ENCODE assay signal across 22 cellular contexts in genomic region chr2:44553456-44553855, GRCh38.
DNase-seq lines count a peak whose midpoint lies in the region; FAIRE-seq and TF ChIP-seq lines count a peak whose summit lies in the region.
"Had no signal": no experiment of that assay in that cellular context is flagged by ENCODE, and none has a peak within 500 bp of the region (broad histone marks: within the 10 kb centered on the region; RNA-seq: fewer than 3 reads in every experiment).

No MANE protein-coding gene starts in this region.

- H3K4ac ChIP-seq in H9 (ENCODE audit: low read depth, low read length), result no peak overlapping the region

- H3K4me3 Mint-ChIP-seq in osteocyte (ENCODE audit: unreplicated experiment), result no peak overlapping the region
- H3K4me3 Mint-ChIP-seq in activated naive CD4-positive, alpha-beta T cell treated with anti-CD3 and anti-CD28 coated beads, Interleukin-2, amount 10 ng/mL, durations not matched to agents 7 days and 5 days, result no peak overlapping the region
- no peak overlapping the region for H3K4me3 Mint-ChIP-seq in H9
- H3K4me3 Mint-ChIP-seq: CD4-positive, CD25-positive, alpha-beta regulatory T cell; effector memory CD8-positive, alpha-beta T cell; natural killer cell treated with Interleukin-12 subunit alpha and Interleukin-12 subunit beta and Interleukin-15 and Interleukin-18, amount 100 ng/mL, for 72 hours; stimulated activated memory B cell treated with anti-CD40 and anti-IgM and Interleukin-4, amounts not matched to agents 10 μg/mL and 1 μg/mL and 100 μg/mL, for 72 hours had no signal

- H3K9me3 ChIP-seq in endothelial cell of umbilical vein (replicated peaks; ENCODE audit: control insufficient read depth, insufficient read depth, low read length) (no peaks in the 10 kb centered on the region), right atrium auricular region (no peaks in the 10 kb centered on the region), H9 (ENCODE audit: control insufficient read depth, low read depth, low read length) (no peaks in the 10 kb centered on the region)

- no peak overlapping the region for H4K91ac ChIP-seq in H9 (ENCODE audit: insufficient read length, low read depth, low read length)

- H4K8ac ChIP-seq in H9 (replicated peaks; ENCODE audit: insufficient read length, low read depth, low read length), result no peak overlapping the region

- H3K27ac ChIP-seq in endothelial cell of umbilical vein (ENCODE audit: insufficient read depth, low read depth, low read length), result peak overlapping the region; percentile 46
- H3K27ac ChIP-seq in right atrium auricular region, result no peak overlapping the region
- H3K27ac ChIP-seq in H9 (ENCODE audit: insufficient read length, low read depth, low read length), result no peak overlapping the region
- H3K27ac ChIP-seq: hepatocyte had no signal

- H3K4me2 ChIP-seq in endothelial cell of umbilical vein (ENCODE audit: insufficient read depth, low read length), result peak overlapping the region; percentile 78
- H3K4me2 ChIP-seq in H9 (ENCODE audit: insufficient read depth, insufficient read length, low read length), result no peak overlapping the region
- H3K4me2 ChIP-seq: hepatocyte had no signal

- no peaks in the 10 kb centered on the region for H3K23me2 ChIP-seq in H9 (ENCODE audit: insufficient read length, low read depth, low read length, poor library complexity, severe bottlenecking)

- no peak overlapping the region for H3K9ac ChIP-seq in endothelial cell of umbilical vein (replicated peaks; ENCODE audit: extremely low read depth, insufficient read depth, low read length)
- no peak overlapping the region for H3K9ac ChIP-seq in H9 (ENCODE audit: extremely low read depth, insufficient read length, low read length)

- H3K18ac ChIP-seq in H9 (ENCODE audit: insufficient read length, low read depth, low read length), result no peak overlapping the region

- BruUV-seq in endothelial cell of umbilical vein (replicated peaks; lab: Mats Ljungman, UMichigan), result no TSS peak

- no peak for TF ChIP-seq POLR2A in endothelial cell of umbilical vein (IDR thresholded peaks at IDR 0.05; ENCODE audit: low read depth, low read length)

- no peak overlapping the region for H2BK12ac ChIP-seq in H9 (ENCODE audit: insufficient read length, low read depth, low read length)

- H3K36me3 ChIP-seq in endothelial cell of umbilical vein (ENCODE audit: control insufficient read depth in 2 of 2, extremely low read depth in 1 of 2, insufficient read depth in 2 of 2, low read length in 2 of 2), result no peaks in the 10 kb centered on the region
- H3K36me3 ChIP-seq in right atrium auricular region, result no peaks in the 10 kb centered on the region

- no CpG with 5 or more reads among the region's 4 CpGs for WGBS in H9 (ENCODE audit: extremely low coverage, insufficient read length, low lambda C conversion rate)

- peaks cover 8% of the 10 kb centered on the region for H3K9me3 Mint-ChIP-seq in osteocyte (ENCODE audit: unreplicated experiment)
- H3K9me3 Mint-ChIP-seq in activated naive CD4-positive, alpha-beta T cell treated with anti-CD3 and anti-CD28 coated beads, Interleukin-2, amount 10 ng/mL, durations not matched to agents 7 days and 5 days, result no peaks in the 10 kb centered on the region
- H3K9me3 Mint-ChIP-seq in H9, result peaks cover 1 to 3% of the 10 kb centered on the region in 2 experiments; a peak in 2 of 5 replicates
- H3K9me3 Mint-ChIP-seq: effector memory CD8-positive, alpha-beta T cell; natural killer cell treated with Interleukin-12 subunit alpha and Interleukin-12 subunit beta and Interleukin-15 and Interleukin-18, amount 100 ng/mL, for 72 hours had no signal

- H2BK5ac ChIP-seq in H9 (ENCODE audit: insufficient read length, low read length), result no peak overlapping the region

- no peak overlapping the region for H2AK5ac ChIP-seq in H9 (ENCODE audit: insufficient read length, low read length)

- DNase-seq in GM04504 (ENCODE audit: low read depth) (peak; percentile 78), RPMI7951 (ENCODE audit: low read depth) (peak; percentile 74), endothelial cell of umbilical vein (ENCODE audit: low read depth, low spot score) (peak; percentile 85), osteocyte (ENCODE audit: extremely low spot score, unreplicated experiment) (no peak), SHP77 (lab: John Stamatoyannopoulos, UW) (no peak), right atrium auricular region (ENCODE audit: low spot score) (no peak), H9 (no peak)
- DNase-seq in activated naive CD4-positive, alpha-beta T cell treated with anti-CD3 and anti-CD28 coated beads, Interleukin-2, amount 10 ng/mL, durations not matched to agents 7 days and 5 days, result no peak
- DNase-seq: activated CD4-positive, alpha-beta T cell treated with anti-CD3 and anti-CD28 coated beads, Interleukin-2, amount 50 U/mL, for 1 hour; aorta; CD4-positive, CD25-positive, alpha-beta regulatory T cell; effector memory CD8-positive, alpha-beta T cell; GDM1; NCI-H1436; NCI-H446 treated with DMSO at 0.1 percent for 48 hours; right cardiac atrium; stimulated activated CD4-positive, alpha-beta T cell treated with anti-CD3 and anti-CD28 coated beads, Interleukin-4, amount 100 ng/mL, for 4 hours had no signal

- no peak overlapping the region for H3K23ac ChIP-seq in H9 (ENCODE audit: insufficient read length, low read depth, low read length)

- H3K27me3 Mint-ChIP-seq in osteocyte (ENCODE audit: unreplicated experiment), result no peaks in the 10 kb centered on the region
- H3K27me3 Mint-ChIP-seq in activated naive CD4-positive, alpha-beta T cell treated with anti-CD3 and anti-CD28 coated beads, Interleukin-2, amount 10 ng/mL, durations not matched to agents 7 days and 5 days, result no peaks in the 10 kb centered on the region
- no peaks in the 10 kb centered on the region for H3K27me3 Mint-ChIP-seq in H9 (ENCODE audit: low read depth)
- H3K27me3 Mint-ChIP-seq: CD4-positive, CD25-positive, alpha-beta regulatory T cell; effector memory CD8-positive, alpha-beta T cell; natural killer cell treated with Interleukin-12 subunit alpha and Interleukin-12 subunit beta and Interleukin-15 and Interleukin-18, amount 100 ng/mL, for 72 hours; stimulated activated memory B cell treated with anti-CD40 and anti-IgM and Interleukin-4, amounts not matched to agents 10 μg/mL and 1 μg/mL and 100 μg/mL, for 72 hours had no signal

- H3K27me3 ChIP-seq in endothelial cell of umbilical vein (ENCODE audit: control insufficient read depth in 2 of 2, insufficient read depth in 2 of 2, low read length in 2 of 2) (no peaks in the 10 kb centered on the region), right atrium auricular region (no peaks in the 10 kb centered on the region), H9 (ENCODE audit: insufficient read depth, low read length) (no peaks in the 10 kb centered on the region)
- H3K27me3 ChIP-seq: hepatocyte had no signal

- H3K4me1 Mint-ChIP-seq in osteocyte (ENCODE audit: unreplicated experiment) (peaks cover 34% of the 10 kb centered on the region), H9 (peaks cover 17 to 20% of the 10 kb centered on the region in 2 experiments)
- H3K4me1 Mint-ChIP-seq in activated naive CD4-positive, alpha-beta T cell treated with anti-CD3 and anti-CD28 coated beads, Interleukin-2, amount 10 ng/mL, durations not matched to agents 7 days and 5 days, result no peaks in the 10 kb centered on the region

- H2BK20ac ChIP-seq in H9 (ENCODE audit: low read depth, low read length, poor library complexity, severe bottlenecking), result no peak overlapping the region

- H3K4me3 ChIP-seq in endothelial cell of umbilical vein (replicated peaks in 1 of 3; ENCODE audit: insufficient read depth in 1 of 3, low read depth in 1 of 3, low read length in 3 of 3), result no peak overlapping the region
- no peak overlapping the region for H3K4me3 ChIP-seq in right atrium auricular region
- H3K4me3 ChIP-seq: hepatocyte, K562 had no signal

- FAIRE-seq in endothelial cell of umbilical vein (lab: Jason Lieb, UNC), result peak; percentile 94
- FAIRE-seq: GM19239, K562 had no signal

- H3K79me2 ChIP-seq in endothelial cell of umbilical vein (ENCODE audit: control insufficient read depth, insufficient read depth, low read length), result no peaks in the 10 kb centered on the region
- no peaks in the 10 kb centered on the region for H3K79me2 ChIP-seq in H9 (ENCODE audit: insufficient read depth, low read length)
- H3K79me2 ChIP-seq: hepatocyte had no signal

- intact Hi-C loops in endothelial cell of umbilical vein (cut with micrococcal nuclease), result no loop called here

- H3K9me1 ChIP-seq in endothelial cell of umbilical vein (replicated peaks; ENCODE audit: control insufficient read depth, extremely low read depth, insufficient read depth, low read length), result no peaks in the 10 kb centered on the region

- TF ChIP-seq CTCF in endothelial cell of umbilical vein (IDR thresholded peaks at IDR 0.05; ENCODE audit: extremely low read depth in 1 of 2, insufficient read depth in 1 of 2, low read depth in 1 of 2, low read length in 2 of 2), result no peak
- TF ChIP-seq CTCF in osteocyte (IDR thresholded peaks at IDR 0.05), result no peak
- TF ChIP-seq CTCF in right atrium auricular region (IDR thresholded peaks at IDR 0.05), result no peak
- TF ChIP-seq CTCF in H9 (conservative IDR thresholded peaks at IDR 0.05), result no peak

- no peaks in the 10 kb centered on the region for H4K20me1 ChIP-seq in endothelial cell of umbilical vein (replicated peaks; ENCODE audit: control insufficient read depth, extremely low read depth, insufficient read depth, low read length)
- no peaks in the 10 kb centered on the region for H4K20me1 ChIP-seq in H9 (ENCODE audit: control insufficient read depth, insufficient read depth, insufficient read length)

- H3K14ac ChIP-seq in H9 (ENCODE audit: insufficient read depth, low read length), result no peak overlapping the region

- H3K36me3 Mint-ChIP-seq in osteocyte (ENCODE audit: unreplicated experiment), result peaks cover 4% of the 10 kb centered on the region
- peaks cover 2% of the 10 kb centered on the region for H3K36me3 Mint-ChIP-seq in activated naive CD4-positive, alpha-beta T cell treated with anti-CD3 and anti-CD28 coated beads, Interleukin-2, amount 10 ng/mL, durations not matched to agents 7 days and 5 days
- peaks cover 0 to 7% (median 4%) of the 10 kb centered on the region in 3 experiments; a peak in 5 of 7 replicates for H3K36me3 Mint-ChIP-seq in H9 (ENCODE audit: insufficient read depth in 1 of 3, low read depth in 3 of 3)
- H3K36me3 Mint-ChIP-seq: natural killer cell treated with Interleukin-12 subunit alpha and Interleukin-12 subunit beta and Interleukin-15 and Interleukin-18, amount 100 ng/mL, for 72 hours had no signal

- CTCF ChIA-PET in endothelial cell of umbilical vein (lab: Charles Lee), result interaction anchor here (1.2 to 1.6 kb wide), 2 partner anchors 9 to 74 kb away, joined by 3 to 4 read pairs; no protein-coding TSS in a partner anchor
- CTCF ChIA-PET in activated naive CD4-positive, alpha-beta T cell treated with anti-CD3 and anti-CD28 coated beads, Interleukin-2, amount 10 ng/mL, durations not matched to agents 7 days and 5 days (lab: Charles Lee), result no interaction called here

- no peak overlapping the region for H2BK15ac ChIP-seq in H9 (ENCODE audit: low read depth, low read length)

- H3K27ac Mint-ChIP-seq in osteocyte (ENCODE audit: unreplicated experiment) (peak overlapping the region; percentile 21), H9 (no peak overlapping the region)
- H3K27ac Mint-ChIP-seq in activated naive CD4-positive, alpha-beta T cell treated with anti-CD3 and anti-CD28 coated beads, Interleukin-2, amount 10 ng/mL, durations not matched to agents 7 days and 5 days, result no peak overlapping the region
- H3K27ac Mint-ChIP-seq: CD4-positive, CD25-positive, alpha-beta regulatory T cell; effector memory CD8-positive, alpha-beta T cell; natural killer cell treated with Interleukin-12 subunit alpha and Interleukin-12 subunit beta and Interleukin-15 and Interleukin-18, amount 100 ng/mL, for 72 hours; stimulated activated memory B cell treated with anti-CD40 and anti-IgM and Interleukin-4, amounts not matched to agents 10 μg/mL and 1 μg/mL and 100 μg/mL, for 72 hours had no signal

- H3K79me1 ChIP-seq in H9 (ENCODE audit: insufficient read depth, low read depth, low read length, poor library complexity, severe bottlenecking), result no peaks in the 10 kb centered on the region

- peak overlapping the region; percentile 54 for H2AFZ ChIP-seq in endothelial cell of umbilical vein (ENCODE audit: low read depth, low read length)
- no peak overlapping the region for H2AFZ ChIP-seq in H9 (ENCODE audit: low read length)
- H2AFZ ChIP-seq: hepatocyte had no signal

- H3T11ph ChIP-seq in H9 (ENCODE audit: low read length), result no peak overlapping the region

- no peak overlapping the region for H4K5ac ChIP-seq in H9 (ENCODE audit: insufficient read length, low read depth, low read length)

- dilution Hi-C loops in endothelial cell of umbilical vein (cut with MboI; ENCODE audit: extremely low pct_ligation_motif_present, low sequenced_read_pairs), result no loop called here

- no peak overlapping the region for H2BK120ac ChIP-seq in H9 (ENCODE audit: low read depth, low read length, poor library complexity, severe bottlenecking)

- POLR2A ChIA-PET in endothelial cell of umbilical vein (lab: Charles Lee), result interaction anchor here (0.6 to 0.7 kb wide), 2 partner anchors 62 to 316 kb away, joined by 3 read pairs; no protein-coding TSS in a partner anchor

- H3K4me1 ChIP-seq in endothelial cell of umbilical vein (ENCODE audit: control insufficient read depth, extremely low read depth, insufficient read depth, low read length) (peaks cover 53% of the 10 kb centered on the region), right atrium auricular region (peaks cover 0 to 4% of the 10 kb centered on the region in 2 donors), H9 (ENCODE audit: insufficient read depth, low read length) (peaks cover 3% of the 10 kb centered on the region; the same call in 1 of the 2 replicates)

- no peak overlapping the region for H3K56ac ChIP-seq in H9 (ENCODE audit: insufficient read length, low read depth, low read length)

Comparison
In these comparisons a context has a peak if more than half of its experiments do, and no peak if none do; other contexts are left out.
1. DNase-seq: peak in GM04504 (single experiment), RPMI7951 (single experiment) and endothelial cell of umbilical vein (single experiment); none in osteocyte (single experiment), SHP77 (0 of 2), activated naive CD4-positive, alpha-beta T cell treated with anti-CD3 and anti-CD28 coated beads, Interleukin-2, amount 10 ng/mL, durations not matched to agents 7 days and 5 days (single experiment), right atrium auricular region (single experiment) and H9 (single experiment).